Comparison of ENCODE assay signal across 16 cellular contexts in the genomic region with DNA sequence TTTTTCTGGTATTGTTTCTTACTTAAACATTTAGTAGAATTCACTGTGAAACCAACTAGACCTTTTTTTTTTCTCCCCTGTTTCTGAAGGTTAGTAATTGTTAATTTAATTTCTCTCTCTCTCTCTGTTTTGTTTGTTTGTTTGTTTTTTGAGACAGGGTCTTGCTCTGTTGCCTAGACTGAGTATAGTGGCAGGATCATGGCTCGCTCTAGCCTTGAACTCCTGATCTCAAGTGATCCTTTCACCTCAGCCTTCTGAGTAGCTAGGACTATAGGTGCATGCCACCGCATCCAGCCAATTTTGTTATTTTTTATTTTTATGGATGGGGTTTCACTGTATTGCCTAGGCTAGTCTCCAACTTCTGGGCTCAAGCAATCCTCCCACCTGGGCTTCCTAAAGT.
DNase-seq lines count a peak whose midpoint lies in the region; TF ChIP-seq lines count a peak whose summit lies in the region.
"Had no signal": no experiment of that assay in that cellular context is flagged by ENCODE, and none has a peak within 500 bp of the region (broad histone marks: within the 10 kb centered on the region; RNA-seq: fewer than 3 reads in every experiment).

No MANE protein-coding gene starts in this region.

- peak overlapping the region; percentile 71 for H3K27ac Mint-ChIP-seq in chondrocyte (ENCODE audit: unreplicated experiment)

- DNase-seq in NCI-H510A treated with DMSO at 0.1 percent for 48 hours (lab: John Stamatoyannopoulos, UW), result peak; percentile 34
- DNase-seq in NCI-H510A (lab: John Stamatoyannopoulos, UW), result no peak
- DNase-seq in chondrocyte (ENCODE audit: low spot score), result no peak
- DNase-seq in retinal pigment epithelial cell (ENCODE audit: low read depth), result no peak
- no peak for DNase-seq in EL
- DNase-seq in NCI-H1694 treated with DMSO at 0.1 percent for 48 hours (lab: John Stamatoyannopoulos, UW), result no peak
- DNase-seq in stimulated activated CD4-positive, alpha-beta T cell treated with anti-CD3 and anti-CD28 coated beads, Interleukin-4, amount 100 ng/mL, for 4 hours, result no peak
- DNase-seq: 8988T; activated effector memory CD4-positive, alpha-beta T cell treated with Interleukin-2 at 50 U/mL for 16 hours; DMS79 treated with DMSO at 0.1 percent for 48 hours; dorsolateral prefrontal cortex; left lung; NCI-H2171 treated with DMSO at 0.1 percent for 48 hours; SHP77 had no signal

- H3K4me3 ChIP-seq in iPS-18c (ENCODE audit: insufficient read depth, low read depth, low read length) (peak overlapping the region; percentile 50; the same call in 1 of the 2 replicates), retinal pigment epithelial cell (ENCODE audit: low read length) (peak overlapping the region; percentile 33)
- H3K4me3 ChIP-seq: gastroesophageal sphincter, left lung had no signal

- peaks cover 2% of the 10 kb centered on the region for H3K9me3 ChIP-seq in iPS-18c (ENCODE audit: control insufficient read depth, insufficient read depth, low read length)
- H3K9me3 ChIP-seq: gastroesophageal sphincter, left lung had no signal

- peaks cover 14% of the 10 kb centered on the region for H3K36me3 Mint-ChIP-seq in chondrocyte (ENCODE audit: low read depth)

- no peak for TF ChIP-seq CTCF in chondrocyte (IDR thresholded peaks at IDR 0.05)
- TF ChIP-seq CTCF in retinal pigment epithelial cell (conservative IDR thresholded peaks at IDR 0.05; ENCODE audit: low read depth, low read length), result no peak

- peaks cover 6% of the 10 kb centered on the region for H3K9me3 Mint-ChIP-seq in chondrocyte (ENCODE audit: low read depth)

- H3K4me1 Mint-ChIP-seq in chondrocyte (ENCODE audit: low read depth), result peaks cover 19% of the 10 kb centered on the region

- no peaks in the 10 kb centered on the region for H3K27me3 Mint-ChIP-seq in chondrocyte (ENCODE audit: low read depth)

- H3K4me3 Mint-ChIP-seq in chondrocyte (ENCODE audit: unreplicated experiment), result peak overlapping the region; percentile 62
